Comparison of ENCODE assay signal across 1 cellular context in the genomic region with DNA sequence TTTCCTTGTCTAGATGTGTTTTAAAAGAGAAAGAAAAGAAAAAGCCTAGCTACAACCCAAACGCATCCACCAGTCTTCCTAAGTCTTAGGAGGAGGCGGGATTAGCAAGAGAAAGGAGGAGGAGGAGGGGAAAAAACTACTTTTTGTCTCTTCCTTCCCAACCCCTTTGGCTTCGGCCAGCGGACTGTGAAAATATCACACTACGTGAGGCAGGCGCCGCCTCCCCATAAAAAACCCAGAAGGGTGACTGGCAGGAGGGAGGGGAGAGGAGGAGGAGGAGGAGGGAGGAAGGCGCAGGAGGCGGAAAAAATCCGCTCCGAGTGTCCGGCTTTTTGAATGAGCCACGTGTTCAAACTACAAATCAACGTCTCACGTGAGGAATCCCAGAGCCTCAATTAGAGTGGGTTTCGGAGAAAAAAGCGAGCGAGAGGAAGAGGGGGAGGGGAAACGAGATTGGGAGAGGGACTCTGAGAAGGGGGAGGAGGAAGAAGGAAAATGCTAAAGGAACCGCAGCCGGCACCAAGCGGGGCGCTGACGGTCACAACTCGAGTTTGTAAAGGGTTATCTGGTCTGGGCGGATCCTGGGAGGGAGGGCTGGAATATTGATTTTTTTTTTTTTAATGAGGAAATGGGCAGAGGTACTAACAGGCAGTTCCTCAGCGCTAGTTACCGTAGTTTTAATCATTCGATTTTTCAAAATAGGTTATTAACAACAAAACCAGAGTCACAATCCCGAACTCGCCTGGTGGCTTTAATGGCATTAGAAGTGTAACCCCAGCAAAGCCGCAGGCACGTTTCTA.
TF ChIP-seq lines count a peak whose summit lies in the region.

Gene IGF2BP3 (minus strand): TSS at position 202 of the 800 bp plus-strand sequence. CDS start 381 bp downstream, outside the sequence.

TF ChIP-seq in K562, 482 proteins besides CTCF, POLR2A, EP300 and RAD21 (continued from another document and continues in another):
- TF ChIP-seq, protein P1, sequence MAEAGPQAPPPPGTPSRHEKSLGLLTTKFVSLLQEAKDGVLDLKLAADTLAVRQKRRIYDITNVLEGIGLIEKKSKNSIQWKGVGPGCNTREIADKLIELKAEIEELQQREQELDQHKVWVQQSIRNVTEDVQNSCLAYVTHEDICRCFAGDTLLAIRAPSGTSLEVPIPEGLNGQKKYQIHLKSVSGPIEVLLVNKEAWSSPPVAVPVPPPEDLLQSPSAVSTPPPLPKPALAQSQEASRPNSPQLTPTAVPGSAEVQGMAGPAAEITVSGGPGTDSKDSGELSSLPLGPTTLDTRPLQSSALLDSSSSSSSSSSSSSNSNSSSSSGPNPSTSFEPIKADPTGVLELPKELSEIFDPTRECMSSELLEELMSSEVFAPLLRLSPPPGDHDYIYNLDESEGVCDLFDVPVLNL (CRISPR knock-in tag; IDR thresholded peaks at IDR 0.05; ENCODE audit: low read depth) = no peak
- TF ChIP-seq DEAF1 (CRISPR knock-in tag; IDR thresholded peaks at IDR 0.05) (no peak), BCLAF1 (IDR thresholded peaks at IDR 0.05; ENCODE audit: borderline replicate concordance in 1 of 2, control insufficient read depth in 1 of 2, low read depth in 2 of 2, low read length in 1 of 2) (0 out of 4 replicates have a peak, but pooled peaks of 1 of the 2 experiments have one; percentile 32), CEBPG (CRISPR knock-in tag; IDR thresholded peaks at IDR 0.05) (no peak), CEBPG (tag; conservative IDR thresholded peaks at IDR 0.05 in 1 of 2, IDR thresholded peaks at IDR 0.05 in 1 of 2) (no peak), ZFP1 (CRISPR knock-in tag; IDR thresholded peaks at IDR 0.05) (no peak), ZNF609 (CRISPR knock-in tag; IDR thresholded peaks at IDR 0.05; ENCODE audit: borderline replicate concordance) (no peak), EGR1 (conservative IDR thresholded peaks at IDR 0.05) (peak; percentile 75), HMG20A (CRISPR knock-in tag; conservative IDR thresholded peaks at IDR 0.05) (0 out of 2 replicates have a peak, but pooled peaks have one; percentile 48), CBFA2T3 (IDR thresholded peaks at IDR 0.05) (peak; percentile 76), YBX1 (IDR thresholded peaks at IDR 0.05) (no peak), ZNF165 (CRISPR knock-in tag; IDR thresholded peaks at IDR 0.05; ENCODE audit: borderline replicate concordance) (no peak), TAF7 (tag; IDR thresholded peaks at IDR 0.05) (peak; percentile 61), TCFL5 (CRISPR knock-in tag; conservative IDR thresholded peaks at IDR 0.05) (no peak), FUS (optimal IDR thresholded peaks at IDR 0.05; ENCODE audit: low read depth, low read length) (no peak), MEF2D (tag; conservative IDR thresholded peaks at IDR 0.05; ENCODE audit: low read depth) (0 out of 2 replicates have a peak, but pooled peaks have one; percentile 28), ZC3H11A (IDR thresholded peaks at IDR 0.05; ENCODE audit: low read depth, low read length) (no peak; the same call in 1 of the 2 replicates), ZNF431 (CRISPR knock-in tag; IDR thresholded peaks at IDR 0.05) (no peak), CCAR2 (IDR thresholded peaks at IDR 0.05; ENCODE audit: low read depth, low read length) (no peak), GATAD2B (IDR thresholded peaks at IDR 0.05; ENCODE audit: borderline replicate concordance) (peak; percentile 71; the same call in 1 of the 2 replicates), PATZ1 (CRISPR knock-in tag; IDR thresholded peaks at IDR 0.05; ENCODE audit: borderline replicate concordance) (no peak), ZNF124 (CRISPR knock-in tag; IDR thresholded peaks at IDR 0.05) (no peak), SAP30 (IDR thresholded peaks at IDR 0.05; ENCODE audit: borderline replicate concordance, insufficient read depth, low read depth, low read length, poor library complexity, severe bottlenecking) (peak; percentile 92), ZNF445 (CRISPR knock-in tag; IDR thresholded peaks at IDR 0.05; ENCODE audit: low read depth) (no peak), HSF4 (CRISPR knock-in tag; IDR thresholded peaks at IDR 0.05; ENCODE audit: borderline replicate concordance) (no peak), ESRRB (CRISPR knock-in tag; IDR thresholded peaks at IDR 0.05; ENCODE audit: borderline replicate concordance) (no peak), COPS2 (conservative IDR thresholded peaks at IDR 0.05) (no peak), ZNF507 (tag; conservative IDR thresholded peaks at IDR 0.05) (no peak), TOE1 (IDR thresholded peaks at IDR 0.05; ENCODE audit: borderline replicate concordance) (peak; percentile 92), TOE1 (CRISPR knock-in tag; IDR thresholded peaks at IDR 0.05; ENCODE audit: borderline replicate concordance, low read depth) (no peak), MTA3 (IDR thresholded peaks at IDR 0.05; ENCODE audit: borderline replicate concordance) (peak; percentile 88; the same call in 1 of the 2 replicates), ZNF197 (CRISPR knock-in tag; IDR thresholded peaks at IDR 0.05; ENCODE audit: low read depth) (0 out of 2 replicates have a peak, but pooled peaks have one; percentile 14), ZNF3 (CRISPR knock-in tag; IDR thresholded peaks at IDR 0.05) (no peak)
- TF ChIP-seq, protein P2, sequence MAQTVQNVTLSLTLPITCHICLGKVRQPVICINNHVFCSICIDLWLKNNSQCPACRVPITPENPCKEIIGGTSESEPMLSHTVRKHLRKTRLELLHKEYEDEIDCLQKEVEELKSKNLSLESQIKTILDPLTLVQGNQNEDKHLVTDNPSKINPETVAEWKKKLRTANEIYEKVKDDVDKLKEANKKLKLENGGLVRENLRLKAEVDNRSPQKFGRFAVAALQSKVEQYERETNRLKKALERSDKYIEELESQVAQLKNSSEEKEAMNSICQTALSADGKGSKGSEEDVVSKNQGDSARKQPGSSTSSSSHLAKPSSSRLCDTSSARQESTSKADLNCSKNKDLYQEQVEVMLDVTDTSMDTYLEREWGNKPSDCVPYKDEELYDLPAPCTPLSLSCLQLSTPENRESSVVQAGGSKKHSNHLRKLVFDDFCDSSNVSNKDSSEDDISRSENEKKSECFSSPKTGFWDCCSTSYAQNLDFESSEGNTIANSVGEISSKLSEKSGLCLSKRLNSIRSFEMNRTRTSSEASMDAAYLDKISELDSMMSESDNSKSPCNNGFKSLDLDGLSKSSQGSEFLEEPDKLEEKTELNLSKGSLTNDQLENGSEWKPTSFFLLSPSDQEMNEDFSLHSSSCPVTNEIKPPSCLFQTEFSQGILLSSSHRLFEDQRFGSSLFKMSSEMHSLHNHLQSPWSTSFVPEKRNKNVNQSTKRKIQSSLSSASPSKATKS (CRISPR knock-in tag; IDR thresholded peaks at IDR 0.05) = no peak
- TF ChIP-seq, protein P3, sequence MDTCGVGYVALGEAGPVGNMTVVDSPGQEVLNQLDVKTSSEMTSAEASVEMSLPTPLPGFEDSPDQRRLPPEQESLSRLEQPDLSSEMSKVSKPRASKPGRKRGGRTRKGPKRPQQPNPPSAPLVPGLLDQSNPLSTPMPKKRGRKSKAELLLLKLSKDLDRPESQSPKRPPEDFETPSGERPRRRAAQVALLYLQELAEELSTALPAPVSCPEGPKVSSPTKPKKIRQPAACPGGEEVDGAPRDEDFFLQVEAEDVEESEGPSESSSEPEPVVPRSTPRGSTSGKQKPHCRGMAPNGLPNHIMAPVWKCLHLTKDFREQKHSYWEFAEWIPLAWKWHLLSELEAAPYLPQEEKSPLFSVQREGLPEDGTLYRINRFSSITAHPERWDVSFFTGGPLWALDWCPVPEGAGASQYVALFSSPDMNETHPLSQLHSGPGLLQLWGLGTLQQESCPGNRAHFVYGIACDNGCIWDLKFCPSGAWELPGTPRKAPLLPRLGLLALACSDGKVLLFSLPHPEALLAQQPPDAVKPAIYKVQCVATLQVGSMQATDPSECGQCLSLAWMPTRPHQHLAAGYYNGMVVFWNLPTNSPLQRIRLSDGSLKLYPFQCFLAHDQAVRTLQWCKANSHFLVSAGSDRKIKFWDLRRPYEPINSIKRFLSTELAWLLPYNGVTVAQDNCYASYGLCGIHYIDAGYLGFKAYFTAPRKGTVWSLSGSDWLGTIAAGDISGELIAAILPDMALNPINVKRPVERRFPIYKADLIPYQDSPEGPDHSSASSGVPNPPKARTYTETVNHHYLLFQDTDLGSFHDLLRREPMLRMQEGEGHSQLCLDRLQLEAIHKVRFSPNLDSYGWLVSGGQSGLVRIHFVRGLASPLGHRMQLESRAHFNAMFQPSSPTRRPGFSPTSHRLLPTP (IDR thresholded peaks at IDR 0.05; ENCODE audit: borderline replicate concordance, extremely low read depth, insufficient read length) = no peak
